16 cellular contexts compared by ENCODE assay signal in genomic region chr17:8473451-8474192, GRCh38.
"Had no signal": no experiment of that assay in that cellular context is flagged by ENCODE, and none has a peak within 500 bp of the region (broad histone marks: within the 10 kb centered on the region; RNA-seq: fewer than 3 reads in every experiment).

No MANE protein-coding gene starts in this region.

- H3K4me1 ChIP-seq: uterus had no signal

- ATAC-seq: activated naive CD4-positive, alpha-beta T cell treated with anti-CD3 and anti-CD28 coated beads, Interleukin-2, amount 50 U/mL, for 72 hours; activated T-cell treated with anti-CD3 and anti-CD28 coated beads, Interleukin-2, amount 50 U/mL, for 4 hours; lower lobe of right lung; sciatic nerve had no signal

- H3K9me3 ChIP-seq: lower lobe of right lung, neutrophil, uterus had no signal

- H3K4me3 Mint-ChIP-seq: activated T-cell treated with anti-CD3 and anti-CD28 coated beads, Interleukin-2, amount 50 U/mL, for 4 hours; mesothelial cell of epicardium had no signal

- FAIRE-seq: bronchial epithelial cell, colon had no signal

- H3K27me3 ChIP-seq: neutrophil, uterus had no signal

- H3K4me3 ChIP-seq: lower lobe of right lung, uterus had no signal

- H3K27ac ChIP-seq: epithelial cell of prostate, lower lobe of right lung, neutrophil, uterus had no signal

- H3K4me1 Mint-ChIP-seq: mesothelial cell of epicardium had no signal

- H3K9me3 Mint-ChIP-seq: activated naive CD4-positive, alpha-beta T cell treated with anti-CD3 and anti-CD28 coated beads, Interleukin-2, amount 50 U/mL, for 72 hours; activated T-cell treated with anti-CD3 and anti-CD28 coated beads, Interleukin-2, amount 50 U/mL, for 4 hours; mesothelial cell of epicardium had no signal

- DNase-seq: activated CD4-positive, alpha-beta T cell treated with anti-CD3 and anti-CD28 coated beads, Interleukin-2, amount 50 U/mL, for 4 hours; activated effector memory CD4-positive, alpha-beta T cell treated with anti-CD3 and anti-CD28 coated beads, Interleukin-2, amount 50 U/mL, for 16 hours; activated T-cell treated with anti-CD3 and anti-CD28 coated beads, Interleukin-2, amount 50 U/mL, for 4 hours; effector CD4-positive, alpha-beta T cell; hypothalamus; lower lobe of right lung; stimulated activated CD4-positive, alpha-beta T cell treated with anti-CD3 and anti-CD28 coated beads, Interleukin-2, amount 100 ng/mL, for 24 hours; stimulated activated naive CD4-positive, alpha-beta T cell treated with Interleukin-2 at 50 U/mL for 16 hours; uterus had no signal

- H3K36me3 ChIP-seq: uterus had no signal
